ENCODE assay signal across 16 cellular contexts in the genomic region with DNA sequence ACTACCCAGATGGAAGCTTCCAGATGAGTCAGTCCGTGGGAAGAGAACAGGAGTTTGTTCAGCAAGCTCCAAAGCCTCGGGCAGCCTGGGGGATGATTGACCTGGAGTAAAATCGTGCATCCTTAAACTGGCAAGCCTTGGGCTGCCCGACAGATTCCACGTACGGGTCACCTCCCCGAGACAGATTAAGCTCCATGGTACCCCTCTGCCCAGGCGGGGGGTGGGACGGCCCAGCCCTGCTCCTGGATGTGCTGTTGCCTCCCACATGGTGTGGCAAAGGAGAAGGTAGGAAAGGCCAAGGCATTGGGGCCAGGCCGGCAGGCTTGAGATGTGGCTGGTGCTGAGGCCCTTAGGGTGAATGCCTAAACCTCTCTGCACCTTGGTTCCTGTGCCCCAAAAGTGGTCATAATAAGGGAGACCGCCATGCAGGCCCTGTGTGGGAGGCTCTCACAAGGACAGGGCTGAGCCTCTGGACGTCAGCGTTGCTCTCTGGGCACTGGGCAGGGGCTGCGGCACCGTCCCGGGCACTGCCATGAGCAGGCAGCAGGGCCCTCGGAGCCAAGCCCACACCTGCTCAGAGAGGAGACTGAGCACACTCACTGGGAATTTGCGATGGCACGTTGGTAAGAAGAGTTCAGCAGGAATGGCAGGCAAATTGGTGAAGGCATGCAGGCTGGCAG.
DNase-seq lines count a peak whose midpoint lies in the region; ATAC-seq, FAIRE-seq and TF ChIP-seq lines count a peak whose summit lies in the region.
"Had no signal": no experiment of that assay in that cellular context is flagged by ENCODE, and none has a peak within 500 bp of the region (broad histone marks: within the 10 kb centered on the region; RNA-seq: fewer than 3 reads in every experiment).

No MANE protein-coding gene starts in this region.

- H3K27ac ChIP-seq in H1 (ENCODE audit: low read depth, low read length), result no peak overlapping the region
- H3K27ac ChIP-seq: GM23248, PC-9 had no signal

- no peak overlapping the region for H3K9ac ChIP-seq in H1 (replicated peaks in 1 of 4; ENCODE audit: extremely low read depth in 1 of 4, low read depth in 3 of 4, low read length in 3 of 4)
- H3K9ac ChIP-seq: GM23248 had no signal

- H3K4me3 ChIP-seq in H1 (ENCODE audit: extremely low read depth in 1 of 4, insufficient read depth in 2 of 4, low read depth in 3 of 4, low read length in 4 of 4), result no peak overlapping the region
- H3K4me3 ChIP-seq: GM23248, PC-9 had no signal

- no peak for TF ChIP-seq EP300 in H1 (IDR thresholded peaks at IDR 0.05; ENCODE audit: borderline replicate concordance in 1 of 2, low read depth in 2 of 2, low read length in 2 of 2)

- no peak overlapping the region for H3K56ac ChIP-seq in H1 (replicated peaks; ENCODE audit: insufficient read length, low read depth, low read length)

- whole genome bisulfite sequencing in H1 (ENCODE audit: extremely low coverage in 1 of 2, insufficient coverage in 1 of 2, insufficient read length in 1 of 2, insufficient replicate concordance in 2 of 2, low coverage in 1 of 2, low lambda C conversion rate in 2 of 2, missing lambda C conversion rate in 1 of 2), 2 experiments, result 87% methylated on average over 18 of the region's 19 CpGs; no CpG with 5 or more reads in 1 of the 2 experiments

- H3K18ac ChIP-seq in H1 (ENCODE audit: extremely low read depth, low read length), result no peak overlapping the region

- H3K27me3 ChIP-seq in H1 (replicated peaks in 1 of 4; ENCODE audit: control insufficient read depth in 3 of 4, extremely low read depth in 1 of 4, insufficient read depth in 3 of 4, low read length in 3 of 4), result no peaks in the 10 kb centered on the region

- no peaks in the 10 kb centered on the region; the same call in 1 of the 2 replicates for H3K23me2 ChIP-seq in H1 (ENCODE audit: low read depth, low read length)

- TF ChIP-seq CTCF in H1 (IDR thresholded peaks at IDR 0.05; ENCODE audit: control extremely low read depth in 1 of 3, insufficient read depth in 1 of 3, low read depth in 1 of 3, low read length in 3 of 3), result no peak

- DNase-seq in cardiac septum (ENCODE audit: low spot score), result peak; percentile 44
- DNase-seq in left cardiac atrium, result no peak
- DNase-seq in H1 (ENCODE audit: low read depth in 1 of 2, low spot score in 2 of 2), result no peak
- peak in 6 of 10 donors; percentile 2 to 75 (median 15) for DNase-seq in posterior cingulate gyrus
- no peak for DNase-seq in GDM1 (lab: John Stamatoyannopoulos, UW)
- DNase-seq in D341Med (ENCODE audit: low spot score), result no peak
- DNase-seq: CD4-positive, alpha-beta memory T cell; GM23248; Karpas-422; MM.1S; NCI-H1105 treated with DMSO at 0.1 percent for 48 hours; NCI-H187 treated with DMSO at 0.1 percent for 48 hours; NCI-H446; PC-9; SHP77 had no signal

- no peak overlapping the region for H2AK5ac ChIP-seq in H1 (ENCODE audit: low read depth, low read length)

- POLR2A ChIA-PET in H1 (lab: Charles Lee; ENCODE audit: partially characterized antibody), result no interaction called here

- H2BK120ac ChIP-seq in H1 (replicated peaks; ENCODE audit: low read depth, low read length), result no peak overlapping the region

- H3K79me2 ChIP-seq in H1 (ENCODE audit: control insufficient read depth in 1 of 2, insufficient read depth in 2 of 2, low read length in 2 of 2), result no peaks in the 10 kb centered on the region

- no peak overlapping the region for H3K14ac ChIP-seq in H1 (ENCODE audit: insufficient read length)

- no peak for TF ChIP-seq POLR2A in H1 (IDR thresholded peaks at IDR 0.05; ENCODE audit: control extremely low read depth in 1 of 2, low read depth in 2 of 2, low read length in 2 of 2)

- no peak overlapping the region for H2AFZ ChIP-seq in H1 (ENCODE audit: low read length)
- H2AFZ ChIP-seq: GM23248, PC-9 had no signal

- no peaks in the 10 kb centered on the region for H3K79me1 ChIP-seq in H1 (ENCODE audit: low read depth, low read length)

- ATAC-seq in left cardiac atrium (no peak), HG02970 (IDR thresholded peaks at IDR 0.05; ENCODE audit: low FRiP score, unreplicated experiment) (no peak)

- CTCF ChIA-PET in H1 (lab: Charles Lee; ENCODE audit: partially characterized antibody), result interaction anchor here (1.6 kb wide), 1 partner anchor 108 kb away, joined by 5 read pairs; no protein-coding TSS in a partner anchor

- H4K5ac ChIP-seq in H1 (ENCODE audit: insufficient read length, low read depth, low read length), result no peak overlapping the region

- H2BK20ac ChIP-seq in H1 (ENCODE audit: low read length), result no peak overlapping the region

- H4K8ac ChIP-seq in H1 (ENCODE audit: extremely low read depth, insufficient read depth, low read length), result peak overlapping the region; percentile 8; the same call in 1 of the 2 replicates

- no peak overlapping the region for H3K4me2 ChIP-seq in H1 (ENCODE audit: insufficient read depth in 1 of 2, low read depth in 2 of 2, low read length in 2 of 2)
- H3K4me2 ChIP-seq: PC-9 had no signal

- no peak overlapping the region for H2BK15ac ChIP-seq in H1 (ENCODE audit: low read length)

- H3K4me1 ChIP-seq in H1 (replicated peaks in 1 of 4; ENCODE audit: control insufficient read depth in 3 of 4, insufficient read depth in 4 of 4, low read length in 3 of 4), result no peaks in the 10 kb centered on the region; a peak in 1 of 7 replicates

- H2BK12ac ChIP-seq in H1 (ENCODE audit: low read depth, low read length), result no peak overlapping the region

- peaks cover 0 to 4% of the 10 kb centered on the region in 2 experiments for H4K20me1 ChIP-seq in H1 (replicated peaks in 1 of 2; ENCODE audit: control insufficient read depth in 1 of 2, insufficient read depth in 2 of 2, low read length in 2 of 2)

- no peak for TF ChIP-seq RAD21 in H1 (IDR thresholded peaks at IDR 0.05 in 1 of 2, conservative IDR thresholded peaks at IDR 0.05 in 1 of 2; ENCODE audit: low read depth in 2 of 2, low read length in 2 of 2)

- H3K36me3 ChIP-seq in H1 (ENCODE audit: control insufficient read depth in 2 of 4, insufficient read depth in 4 of 4, low read length in 3 of 4), result no peaks in the 10 kb centered on the region

- H3K23ac ChIP-seq in H1 (ENCODE audit: insufficient read length), result no peak overlapping the region

- intact Hi-C loops in cardiac septum (cut with DNase I) (no loop called here), left cardiac atrium (cut with DNase I) (no loop called here), posterior cingulate gyrus (cut with DNase I) (no loop called here)

- no peak overlapping the region for H4K91ac ChIP-seq in H1 (replicated peaks; ENCODE audit: insufficient read length, low read length)

- no peak overlapping the region for H2BK5ac ChIP-seq in H1 (ENCODE audit: low read depth, low read length)

- no peak overlapping the region for H3K4ac ChIP-seq in H1 (replicated peaks; ENCODE audit: insufficient read length, low read depth, low read length)

- no peak for FAIRE-seq in H1 (lab: Jason Lieb, UNC)

- no peaks in the 10 kb centered on the region for H3K9me3 ChIP-seq in H1 (ENCODE audit: insufficient read depth in 2 of 2, low read depth in 1 of 2, low read length in 1 of 2)

TF ChIP-seq in H1, 55 proteins besides CTCF, POLR2A, EP300 and RAD21 (continues in another document):
- TF ChIP-seq, protein P1, sequence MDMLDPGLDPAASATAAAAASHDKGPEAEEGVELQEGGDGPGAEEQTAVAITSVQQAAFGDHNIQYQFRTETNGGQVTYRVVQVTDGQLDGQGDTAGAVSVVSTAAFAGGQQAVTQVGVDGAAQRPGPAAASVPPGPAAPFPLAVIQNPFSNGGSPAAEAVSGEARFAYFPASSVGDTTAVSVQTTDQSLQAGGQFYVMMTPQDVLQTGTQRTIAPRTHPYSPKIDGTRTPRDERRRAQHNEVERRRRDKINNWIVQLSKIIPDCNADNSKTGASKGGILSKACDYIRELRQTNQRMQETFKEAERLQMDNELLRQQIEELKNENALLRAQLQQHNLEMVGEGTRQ (IDR thresholded peaks at IDR 0.05; ENCODE audit: low read length), result no peak
- no peak for TF ChIP-seq SIRT6 (IDR thresholded peaks at IDR 0.05; ENCODE audit: low read length)
- no peak for TF ChIP-seq FOSL1 (IDR thresholded peaks at IDR 0.05; ENCODE audit: insufficient read depth, low read depth, low read length)
- no peak for TF ChIP-seq EZH2 (IDR thresholded peaks at IDR 0.05; ENCODE audit: low read depth, low read length, severe bottlenecking)
- no peak for TF ChIP-seq BCL11A (IDR thresholded peaks at IDR 0.05; ENCODE audit: low read depth in 2 of 2, low read length in 2 of 2)

Comparison
In these comparisons a context has a peak if more than half of its experiments do, and no peak if none do; other contexts are left out.
1. DNase-seq: peak in cardiac septum (single experiment) and posterior cingulate gyrus (6 of 10); none in left cardiac atrium (single experiment), H1 (0 of 2), GDM1 (single experiment) and D341Med (single experiment).